Comparison of ENCODE assay signal across 9 cellular contexts in the genomic region with DNA sequence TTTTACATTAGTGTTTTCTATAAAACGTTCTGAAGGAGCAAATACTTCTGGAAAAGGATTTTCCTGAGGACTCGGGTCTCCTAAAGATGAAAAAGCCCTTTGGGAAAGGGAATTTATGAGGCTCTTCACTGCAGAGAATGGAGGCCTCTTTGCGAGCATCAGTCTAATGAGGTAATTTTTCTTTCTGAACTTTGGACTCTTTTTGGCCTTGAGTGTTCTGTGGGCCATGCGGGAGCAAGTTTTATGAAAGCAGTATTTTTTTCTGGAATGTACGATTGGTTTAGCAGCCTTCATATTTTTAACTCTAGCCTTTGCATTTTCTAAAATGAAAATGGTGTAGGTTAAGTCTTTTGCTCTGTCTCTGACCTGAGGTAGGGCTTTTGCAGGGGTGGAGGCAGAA.
"Had no signal": no experiment of that assay in that cellular context is flagged by ENCODE, and none has a peak within 500 bp of the region (broad histone marks: within the 10 kb centered on the region; RNA-seq: fewer than 3 reads in every experiment).

No MANE protein-coding gene starts in this region.

- ATAC-seq: HCT116, K562 had no signal

- H3K36me3 ChIP-seq: HAP-1 had no signal

- H3K27ac Mint-ChIP-seq: HFFc6 had no signal

- H3K9me3 ChIP-seq: HAP-1 had no signal

- FAIRE-seq: K562 had no signal

- H3K9ac ChIP-seq: GM23248 had no signal

- H3K27ac ChIP-seq: GM23248, HL-60 had no signal

- H2AFZ ChIP-seq: GM23248 had no signal

- H3K4me3 ChIP-seq: GM23248, HAP-1, K562 had no signal

- H3K9me3 Mint-ChIP-seq: HFFc6 had no signal

- H3K4me3 Mint-ChIP-seq: HFFc6 had no signal

- DNase-seq: GM23248, GOT3, H7, HFFc6, IMR-90 had no signal
